4 cellular contexts compared by ENCODE assay signal in genomic region chr11:17435046-17435445, GRCh38. TPM values are rescaled to one million over a fixed set of nuclear protein-coding genes. Genes with fewer than 3 reads are reported as not detected.
"Had no signal": no experiment of that assay in that cellular context is flagged by ENCODE, and none has a peak within 500 bp of the region (broad histone marks: within the 10 kb centered on the region; RNA-seq: fewer than 3 reads in every experiment).

No MANE protein-coding gene starts in this region.

RNA-seq across cellular contexts. Expression of gene ABCC8, which starts 41.6 kb away (rescaled TPM):
- total RNA-seq: activated CD4-positive, alpha-beta T cell treated with anti-CD3 and anti-CD28 coated beads for 36 hours; bronchial epithelial cell; myocyte; pulmonary artery endothelial cell had no signal
